28 cellular contexts compared by ENCODE assay signal in the genomic region with DNA sequence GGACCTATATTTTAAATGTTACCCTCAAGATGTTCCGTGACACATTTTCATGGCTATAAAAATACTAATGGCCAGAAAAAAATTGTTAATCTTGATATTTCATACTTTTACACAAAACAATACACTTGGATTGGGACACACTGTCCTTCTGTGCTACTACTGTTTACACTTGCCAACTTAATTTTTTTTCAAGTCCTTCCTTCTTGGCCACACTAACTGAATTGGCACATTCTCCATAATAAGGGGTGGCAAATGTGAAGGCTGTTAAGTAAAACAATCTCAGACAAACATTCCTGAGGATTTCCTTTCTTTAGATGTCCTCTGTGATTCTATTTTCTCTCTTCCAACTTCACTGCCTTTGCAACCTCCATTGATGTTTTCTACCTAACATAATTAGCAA.
"Had no signal": no experiment of that assay in that cellular context is flagged by ENCODE, and none has a peak within 500 bp of the region (broad histone marks: within the 10 kb centered on the region; RNA-seq: fewer than 3 reads in every experiment).

No MANE protein-coding gene starts in this region.

- DNase-seq: activated B cell treated with CpG ODN at 0.5 μM for 24 hours; activated CD4-positive, alpha-beta memory T cell treated with anti-CD3 and anti-CD28 coated beads for 36 hours; activated CD4-positive, alpha-beta T cell treated with anti-CD3 and anti-CD28 coated beads for 4 hours; activated CD4-positive, alpha-beta T cell treated with anti-CD3 and anti-CD28 coated beads, Interleukin-2, amount 10 ng/mL, durations not matched to agents 24 days and 14 days; activated CD4-positive, alpha-beta T cell treated with anti-CD3 and anti-CD28 coated beads, Interleukin-2, amount 50 U/mL, for 1 hour; activated CD4-positive, alpha-beta T cell treated with anti-CD3 and anti-CD28 coated beads, Interleukin-2, amount 50 U/mL, for 4 hours; activated CD4-positive, CD25-positive, alpha-beta regulatory T cell treated with anti-CD3 and anti-CD28 coated beads, Interleukin-2, amount 50 U/mL, for 72 hours; activated CD8-positive, alpha-beta memory T cell treated with anti-CD3 and anti-CD28 coated beads, Interleukin-2, amount 50 U/mL, for 4 hours; activated CD8-positive, alpha-beta T cell treated with anti-CD3 and anti-CD28 coated beads for 36 hours; activated effector memory CD4-positive, alpha-beta T cell treated with Interleukin-2 at 50 U/mL for 16 hours; activated gamma-delta T cell; activated naive CD4-positive, alpha-beta T cell treated with anti-CD3 and anti-CD28 coated beads, Interleukin-2, amount 10 ng/mL, durations not matched to agents 7 days and 5 days; activated naive CD4-positive, alpha-beta T cell treated with Interleukin-2 at 50 U/mL for 16 hours; activated naive CD8-positive, alpha-beta T cell treated with anti-CD3 and anti-CD28 coated beads, Interleukin-2, amount 10 ng/mL, durations not matched to agents 7 days and 5 days; activated naive CD8-positive, alpha-beta T cell treated with anti-CD3 and anti-CD28 coated beads, Interleukin-2, amount 50 U/mL, for 24 hours; activated T-cell treated with anti-CD3 and anti-CD28 coated beads for 4 hours; activated T-cell treated with anti-CD3 and anti-CD28 coated beads, Interleukin-2, amount 50 U/mL, for 1 hour; activated T-cell treated with anti-CD3 and anti-CD28 coated beads, Interleukin-2, amount 50 U/mL, for 4 hours; amygdala; anterior cingulate cortex; caudate nucleus; SW 1271; T-helper 1 cell; T-helper 2 cell; T-helper 9 cell had no signal

- H3K36me3 ChIP-seq: ascending aorta, cardiac muscle cell had no signal

- H3K27ac ChIP-seq: ascending aorta, cardiac muscle cell, VCaP had no signal

- ATAC-seq: activated CD8-positive, alpha-beta T cell treated with anti-CD3 and anti-CD28 coated beads for 36 hours; activated naive CD8-positive, alpha-beta T cell treated with anti-CD3 and anti-CD28 coated beads, Interleukin-2, amount 50 U/mL, for 24 hours; activated T-cell treated with anti-CD3 and anti-CD28 coated beads, Interleukin-2, amount 50 U/mL, for 4 hours had no signal

- H3K4me3 ChIP-seq: ascending aorta, cardiac muscle cell had no signal

- H3K27me3 ChIP-seq: ascending aorta, cardiac muscle cell had no signal

- H3K4me1 ChIP-seq: ascending aorta had no signal
